34 cellular contexts compared by ENCODE assay signal in genomic region chr10:132658546-132659205, GRCh38.
"Had no signal": no experiment of that assay in that cellular context is flagged by ENCODE, and none has a peak within 500 bp of the region (broad histone marks: within the 10 kb centered on the region; RNA-seq: fewer than 3 reads in every experiment).

No MANE protein-coding gene starts in this region.

- H3K4me3 Mint-ChIP-seq: activated B cell treated with CpG ODN at 0.5 μM for 24 hours; activated CD4-positive, alpha-beta memory T cell treated with anti-CD3 and anti-CD28 coated beads for 36 hours; activated CD4-positive, alpha-beta T cell treated with anti-CD3 and anti-CD28 coated beads, Interleukin-2, amount 10 ng/mL, durations not matched to agents 24 days and 14 days; activated CD8-positive, alpha-beta T cell treated with anti-CD3 and anti-CD28 coated beads for 36 hours; activated naive CD4-positive, alpha-beta T cell treated with anti-CD3 and anti-CD28 coated beads for 36 hours; activated naive CD8-positive, alpha-beta T cell treated with anti-CD3 and anti-CD28 coated beads for 36 hours; activated T-cell treated with anti-CD3 and anti-CD28 coated beads, Interleukin-2, amount 50 U/mL, for 4 hours; activated T-cell treated with anti-CD3 and anti-CD28 coated beads, Interleukin-2, amount 50 U/mL, for 72 hours; activated T-helper 1 cell treated with anti-CD3 and anti-CD28 coated beads, Interleukin-12 subunit alpha, Interleukin-12 subunit beta, Interleukin-2, Interleukin-4 antibody, amounts not matched to agents 30 ng/mL and 10 ng/mL and 1 ng/mL, durations not matched to agents 14 hours and 24 hours and 36 hours; activated T-helper 17 cell treated with anti-CD3 and anti-CD28 coated beads, Interleukin-2, amount 50 U/mL, for 72 hours; T-helper 1 cell treated with Interleukin-12 subunit alpha and Interleukin-12 subunit beta and Interleukin-4 antibody, amounts not matched to agents 30 μg/mL and 1 μg/mL, for 36 hours; T-helper 2 cell treated with Interferon-gamma antibody and Interleukin-4, amounts not matched to agents 5 μg/mL and 100 μg/mL, for 36 hours had no signal

- H3K27ac ChIP-seq: adrenal gland, brain microvascular endothelial cell, breast epithelium, VCaP had no signal

- H3K27me3 ChIP-seq: adrenal gland, body of pancreas, brain microvascular endothelial cell, breast epithelium had no signal

- H3K9me3 Mint-ChIP-seq: activated B cell treated with CpG ODN at 0.5 μM for 24 hours; activated CD4-positive, alpha-beta memory T cell treated with anti-CD3 and anti-CD28 coated beads for 36 hours; activated CD4-positive, alpha-beta T cell treated with anti-CD3 and anti-CD28 coated beads, Interleukin-2, amount 10 ng/mL, durations not matched to agents 24 days and 14 days; activated CD8-positive, alpha-beta T cell treated with anti-CD3 and anti-CD28 coated beads for 36 hours; activated naive CD4-positive, alpha-beta T cell treated with anti-CD3 and anti-CD28 coated beads for 36 hours; activated naive CD4-positive, alpha-beta T cell treated with anti-CD3 and anti-CD28 coated beads, Interleukin-2, amount 50 U/mL, for 72 hours; activated naive CD8-positive, alpha-beta T cell treated with anti-CD3 and anti-CD28 coated beads for 36 hours; activated T-cell treated with anti-CD3 and anti-CD28 coated beads, Interleukin-2, amount 50 U/mL, for 4 hours; activated T-cell treated with anti-CD3 and anti-CD28 coated beads, Interleukin-2, amount 50 U/mL, for 72 hours; activated T-helper 1 cell treated with anti-CD3 and anti-CD28 coated beads, Interleukin-12 subunit alpha, Interleukin-12 subunit beta, Interleukin-2, Interleukin-4 antibody, amounts not matched to agents 30 ng/mL and 10 ng/mL and 1 ng/mL, durations not matched to agents 14 hours and 24 hours and 36 hours; activated T-helper 17 cell treated with anti-CD3 and anti-CD28 coated beads, Interleukin-2, amount 50 U/mL, for 72 hours; T-helper 1 cell treated with Interleukin-12 subunit alpha and Interleukin-12 subunit beta and Interleukin-4 antibody, amounts not matched to agents 30 μg/mL and 1 μg/mL, for 36 hours; T-helper 2 cell treated with Interferon-gamma antibody and Interleukin-4, amounts not matched to agents 5 μg/mL and 100 μg/mL, for 36 hours had no signal

- H3K27me3 Mint-ChIP-seq: activated B cell treated with CpG ODN at 0.5 μM for 24 hours; activated CD4-positive, alpha-beta memory T cell treated with anti-CD3 and anti-CD28 coated beads for 36 hours; activated CD4-positive, alpha-beta T cell treated with anti-CD3 and anti-CD28 coated beads, Interleukin-2, amount 10 ng/mL, durations not matched to agents 24 days and 14 days; activated CD8-positive, alpha-beta T cell treated with anti-CD3 and anti-CD28 coated beads for 36 hours; activated naive CD8-positive, alpha-beta T cell treated with anti-CD3 and anti-CD28 coated beads for 36 hours; activated T-helper 17 cell treated with anti-CD3 and anti-CD28 coated beads, Interleukin-2, amount 50 U/mL, for 72 hours had no signal

- ATAC-seq: activated CD8-positive, alpha-beta T cell treated with anti-CD3 and anti-CD28 coated beads for 36 hours; activated naive CD4-positive, alpha-beta T cell treated with anti-CD3 and anti-CD28 coated beads, Interleukin-2, amount 50 U/mL, for 72 hours; activated T-cell treated with anti-CD3 and anti-CD28 coated beads, Interleukin-2, amount 50 U/mL, for 4 hours; activated T-cell treated with anti-CD3 and anti-CD28 coated beads, Interleukin-2, amount 50 U/mL, for 72 hours; activated T-helper 17 cell treated with anti-CD3 and anti-CD28 coated beads, Interleukin-2, amount 50 U/mL, for 72 hours; body of pancreas had no signal

- H3K36me3 ChIP-seq: adrenal gland, brain microvascular endothelial cell, breast epithelium had no signal

- DNase-seq: activated B cell treated with CpG ODN at 0.5 μM for 24 hours; activated CD4-positive, alpha-beta memory T cell treated with anti-CD3 and anti-CD28 coated beads for 36 hours; activated CD4-positive, alpha-beta T cell treated with anti-CD3 and anti-CD28 coated beads for 4 hours; activated CD4-positive, alpha-beta T cell treated with anti-CD3 and anti-CD28 coated beads, Interleukin-2, amount 10 ng/mL, durations not matched to agents 24 days and 14 days; activated CD4-positive, alpha-beta T cell treated with anti-CD3 and anti-CD28 coated beads, Interleukin-2, amount 50 U/mL, for 1 hour; activated CD4-positive, alpha-beta T cell treated with anti-CD3 and anti-CD28 coated beads, Interleukin-2, amount 50 U/mL, for 4 hours; activated CD4-positive, CD25-positive, alpha-beta regulatory T cell treated with anti-CD3 and anti-CD28 coated beads, Interleukin-2, amount 50 U/mL, for 72 hours; activated CD8-positive, alpha-beta memory T cell treated with anti-CD3 and anti-CD28 coated beads, Interleukin-2, amount 50 U/mL, for 4 hours; activated CD8-positive, alpha-beta T cell treated with anti-CD3 and anti-CD28 coated beads for 36 hours; activated effector memory CD4-positive, alpha-beta T cell treated with anti-CD3 and anti-CD28 coated beads, Interleukin-2, amount 50 U/mL, for 16 hours; activated gamma-delta T cell treated with Interleukin-2 at 50 U/mL for 16 hours; activated naive CD4-positive, alpha-beta T cell; activated naive CD4-positive, alpha-beta T cell treated with anti-CD3 and anti-CD28 coated beads for 36 hours; activated naive CD4-positive, alpha-beta T cell treated with anti-CD3 and anti-CD28 coated beads, Interleukin-2, amount 50 U/mL, for 16 hours; activated naive CD8-positive, alpha-beta T cell treated with anti-CD3 and anti-CD28 coated beads for 36 hours; activated T-cell treated with anti-CD3 and anti-CD28 coated beads for 4 hours; activated T-cell treated with anti-CD3 and anti-CD28 coated beads, Interleukin-2, amount 50 U/mL, for 1 hour; activated T-cell treated with anti-CD3 and anti-CD28 coated beads, Interleukin-2, amount 50 U/mL, for 4 hours; activated T-cell treated with anti-CD3 and anti-CD28 coated beads, Interleukin-2, amount 50 U/mL, for 72 hours; amniotic stem cell; brain microvascular endothelial cell; central memory CD4-positive, alpha-beta T cell; T-helper 1 cell; T-helper 2 cell; T-helper 9 cell had no signal

- H3K9me3 ChIP-seq: adrenal gland, breast epithelium had no signal

- H3K27ac Mint-ChIP-seq: activated B cell treated with CpG ODN at 0.5 μM for 24 hours; activated CD4-positive, alpha-beta memory T cell treated with anti-CD3 and anti-CD28 coated beads for 36 hours; activated CD4-positive, alpha-beta T cell treated with anti-CD3 and anti-CD28 coated beads, Interleukin-2, amount 10 ng/mL, durations not matched to agents 24 days and 14 days; activated CD8-positive, alpha-beta T cell treated with anti-CD3 and anti-CD28 coated beads for 36 hours; activated naive CD4-positive, alpha-beta T cell treated with anti-CD3 and anti-CD28 coated beads for 36 hours; activated naive CD4-positive, alpha-beta T cell treated with anti-CD3 and anti-CD28 coated beads, Interleukin-2, amount 50 U/mL, for 72 hours; activated naive CD8-positive, alpha-beta T cell treated with anti-CD3 and anti-CD28 coated beads for 36 hours; activated T-cell treated with anti-CD3 and anti-CD28 coated beads, Interleukin-2, amount 50 U/mL, for 72 hours; activated T-helper 1 cell treated with anti-CD3 and anti-CD28 coated beads, Interleukin-12 subunit alpha, Interleukin-12 subunit beta, Interleukin-2, Interleukin-4 antibody, amounts not matched to agents 30 ng/mL and 10 ng/mL and 1 ng/mL, durations not matched to agents 14 hours and 24 hours and 36 hours; activated T-helper 17 cell treated with anti-CD3 and anti-CD28 coated beads, Interleukin-2, amount 50 U/mL, for 72 hours; T-helper 1 cell treated with Interleukin-12 subunit alpha and Interleukin-12 subunit beta and Interleukin-4 antibody, amounts not matched to agents 30 μg/mL and 1 μg/mL, for 36 hours; T-helper 2 cell treated with Interferon-gamma antibody and Interleukin-4, amounts not matched to agents 5 μg/mL and 100 μg/mL, for 36 hours had no signal

- H3K36me3 Mint-ChIP-seq: activated naive CD4-positive, alpha-beta T cell treated with anti-CD3 and anti-CD28 coated beads, Interleukin-2, amount 50 U/mL, for 72 hours; activated naive CD8-positive, alpha-beta T cell treated with anti-CD3 and anti-CD28 coated beads for 36 hours had no signal

- H3K4me1 ChIP-seq: adrenal gland, breast epithelium had no signal

- H3K4me3 ChIP-seq: adrenal gland, body of pancreas, breast epithelium had no signal

- H3K4me1 Mint-ChIP-seq: activated CD4-positive, alpha-beta T cell treated with anti-CD3 and anti-CD28 coated beads, Interleukin-2, amount 10 ng/mL, durations not matched to agents 24 days and 14 days had no signal
